Comparison of ENCODE assay signal across 11 cellular contexts in genomic region chr21:15050588-15051377, GRCh38. TPM values are rescaled to one million over a fixed set of nuclear protein-coding genes. Genes with fewer than 3 reads are reported as not detected.
A peak's percentile ranks its signal among the peaks of the same experiment; 100 is the strongest.
DNase-seq lines count a peak whose midpoint lies in the region; ATAC-seq and TF ChIP-seq lines count a peak whose summit lies in the region.
"Had no signal": no experiment of that assay in that cellular context is flagged by ENCODE, and none has a peak within 500 bp of the region (broad histone marks: within the 10 kb centered on the region; RNA-seq: fewer than 3 reads in every experiment).

No MANE protein-coding gene starts in this region.

- H3K18ac ChIP-seq in neuronal stem cell (ENCODE audit: low read length): no peak overlapping the region

- TF ChIP-seq EP300 in sigmoid colon (IDR thresholded peaks at IDR 0.05): no peak

- H3K27me3 ChIP-seq in neuronal stem cell (ENCODE audit: control insufficient read depth in 3 of 3, insufficient read depth in 3 of 3, low read depth in 1 of 3, low read length in 3 of 3) (no peaks in the 10 kb centered on the region), sigmoid colon (no peaks in the 10 kb centered on the region), upper lobe of right lung (no peaks in the 10 kb centered on the region), testis (no peaks in the 10 kb centered on the region)

- H3K9ac ChIP-seq in ES-I3 (ENCODE audit: low read depth, low read length): peak overlapping the region; percentile 23; the same call in 1 of the 2 replicates
- H3K9ac ChIP-seq in neuronal stem cell (ENCODE audit: low read depth, low read length, poor library complexity): no peak overlapping the region

- peak overlapping the region; percentile 14 for H3K4me2 ChIP-seq in neuronal stem cell (ENCODE audit: insufficient read depth, low read length, poor library complexity, severe bottlenecking)

- intact Hi-C loops in sigmoid colon (cut with DNase I) (no loop called here), upper lobe of right lung (cut with DNase I) (no loop called here), testis (cut with DNase I; ENCODE audit: low total_unique reads) (no loop called here)

- H3K4me3 ChIP-seq in neuronal stem cell (ENCODE audit: low read length in 2 of 2): no peak overlapping the region
- H3K4me3 ChIP-seq in sigmoid colon: no peak overlapping the region
- no peak overlapping the region for H3K4me3 ChIP-seq in upper lobe of right lung
- no peak overlapping the region for H3K4me3 ChIP-seq in testis
- H3K4me3 ChIP-seq: left ventricle myocardium inferior had no signal

- no peak overlapping the region for H2BK12ac ChIP-seq in neuronal stem cell (ENCODE audit: low read length)

- no peak for ATAC-seq in HG02642 (IDR thresholded peaks at IDR 0.05; ENCODE audit: poor library complexity, unreplicated experiment)
- no peak for ATAC-seq in upper lobe of right lung

- no peak overlapping the region for H3K23ac ChIP-seq in neuronal stem cell (ENCODE audit: low read depth, low read length, poor library complexity)

- H3K14ac ChIP-seq in neuronal stem cell (ENCODE audit: low read length): no peak overlapping the region

- H2AK5ac ChIP-seq in neuronal stem cell (ENCODE audit: low read depth, low read length): no peak overlapping the region

- no peaks in the 10 kb centered on the region for H3K9me3 ChIP-seq in ES-I3 (ENCODE audit: control insufficient read depth, insufficient read depth, low read length)
- peaks cover 4 to 25% of the 10 kb centered on the region in 2 donors for H3K9me3 ChIP-seq in neuronal stem cell (replicated peaks in 1 of 2; ENCODE audit: control insufficient read depth in 2 of 2, insufficient read depth in 1 of 2, low read depth in 1 of 2, low read length in 2 of 2)
- no peaks in the 10 kb centered on the region for H3K9me3 ChIP-seq in sigmoid colon
- H3K9me3 ChIP-seq in upper lobe of right lung: no peaks in the 10 kb centered on the region
- no peaks in the 10 kb centered on the region for H3K9me3 ChIP-seq in testis

- TF ChIP-seq CTCF in sigmoid colon (IDR thresholded peaks at IDR 0.05) (no peak), upper lobe of right lung (IDR thresholded peaks at IDR 0.05) (no peak), testis (IDR thresholded peaks at IDR 0.05) (no peak)

- H3K36me3 ChIP-seq in ES-I3 (ENCODE audit: insufficient read depth, low read length): no peaks in the 10 kb centered on the region
- H3K36me3 ChIP-seq in neuronal stem cell (replicated peaks in 1 of 2; ENCODE audit: control insufficient read depth in 2 of 2, insufficient read depth in 2 of 2, low read length in 2 of 2): peaks cover 8 to 15% of the 10 kb centered on the region in 2 donors
- H3K36me3 ChIP-seq in sigmoid colon: no peaks in the 10 kb centered on the region
- no peaks in the 10 kb centered on the region for H3K36me3 ChIP-seq in upper lobe of right lung
- no peaks in the 10 kb centered on the region for H3K36me3 ChIP-seq in testis (ENCODE audit: low read depth, missing control alignments)
- H3K36me3 ChIP-seq: left ventricle myocardium inferior had no signal

- no peaks in the 10 kb centered on the region for H3K79me1 ChIP-seq in neuronal stem cell (ENCODE audit: low read depth, low read length)

- H4K8ac ChIP-seq in neuronal stem cell (ENCODE audit: low read depth, low read length): no peak overlapping the region

- H3K4me1 ChIP-seq in ES-I3 (ENCODE audit: insufficient read depth, low read length) (peaks cover 25% of the 10 kb centered on the region), neuronal stem cell (ENCODE audit: control insufficient read depth in 2 of 2, insufficient read depth in 1 of 2, low read depth in 1 of 2, low read length in 2 of 2) (peaks cover 0 to 23% of the 10 kb centered on the region in 2 donors), sigmoid colon (peaks cover 0 to 74% (median 59%) of the 10 kb centered on the region in 4 donors), upper lobe of right lung (peaks cover 3% of the 10 kb centered on the region), testis (peaks cover 6% of the 10 kb centered on the region)

- no peak overlapping the region for H2BK120ac ChIP-seq in neuronal stem cell (ENCODE audit: low read depth, low read length)

- DNase-seq in NCI-H69 (lab: John Stamatoyannopoulos, UW) (peak; percentile 73), erythroblast (lab: John Stamatoyannopoulos, UW) (peak; percentile 12 to 26), neuronal stem cell (ENCODE audit: low spot score) (no peak), sigmoid colon (no peak), upper lobe of right lung (no peak), testis (no peak)
- DNase-seq: DMS53, left ventricle myocardium inferior, NCI-H187 had no signal

- no peak overlapping the region for H3K4ac ChIP-seq in neuronal stem cell (ENCODE audit: low read length)

- H4K91ac ChIP-seq in neuronal stem cell (ENCODE audit: low read depth, low read length, poor library complexity): no peak overlapping the region

- H3K27ac ChIP-seq in neuronal stem cell (replicated peaks; ENCODE audit: low read length) (no peak overlapping the region), sigmoid colon (no peak overlapping the region), upper lobe of right lung (no peak overlapping the region), testis (no peak overlapping the region)
- H3K27ac ChIP-seq: left ventricle myocardium inferior had no signal

- H2BK5ac ChIP-seq in neuronal stem cell (ENCODE audit: low read length): no peak overlapping the region

- no peak overlapping the region for H2BK15ac ChIP-seq in neuronal stem cell (ENCODE audit: low read length)

- WGBS in neuronal stem cell (ENCODE audit: extremely low coverage in 2 of 2, insufficient read length in 2 of 2, insufficient replicate concordance in 1 of 2), 2 donors: no CpG with 5 or more reads among the region's 11 CpGs
- 16 to 42% methylated on average over 11 of the region's 11 CpGs for WGBS in sigmoid colon, 2 donors
- WGBS in testis, 2 donors: 72 to 78% methylated on average over 11 of the region's 11 CpGs

- TF ChIP-seq POLR2A in erythroblast (IDR thresholded peaks at IDR 0.05; ENCODE audit: low read length) (no peak), sigmoid colon (IDR thresholded peaks at IDR 0.05) (no peak), testis (IDR thresholded peaks at IDR 0.05) (no peak)

- H2AFZ ChIP-seq in neuronal stem cell (ENCODE audit: low read length): no peak overlapping the region

RNA-seq across cellular contexts. Expression of gene NRIP1, which starts 14.0 kb away (rescaled TPM):
- polyA plus RNA-seq in neuronal stem cell (2013, experiment 1 of 2): 37.9 TPM
- 39.2 TPM for polyA plus RNA-seq in neuronal stem cell (2013, experiment 2 of 2)
- total RNA-seq in sigmoid colon: 10 to 100 TPM; 26.3 to 35.3 (median 28.8) TPM
- polyA plus RNA-seq in sigmoid colon: 10 to 100 TPM; 10.2 to 15.0 (median 11.6) TPM
- total RNA-seq in upper lobe of right lung: 45.9 TPM
- 10 to 100 TPM; 26.8 to 36.1 TPM for total RNA-seq in testis
- polyA plus RNA-seq in testis (ENCODE audit: insufficient read depth, low read depth, low replicate concordance): 18.0 TPM

Comparison
In these comparisons a context has a peak if more than half of its experiments do, and no peak if none do; other contexts are left out.
1. DNase-seq: peak in NCI-H69 (single experiment) and erythroblast (2 of 2); none in neuronal stem cell (single experiment), sigmoid colon (single experiment), upper lobe of right lung (single experiment) and testis (single experiment).